30 cellular contexts compared by ENCODE assay signal in genomic region chr1:26191739-26192138, GRCh38. TPM values are rescaled to one million over a fixed set of nuclear protein-coding genes. Genes with fewer than 3 reads are reported as not detected.
DNase-seq lines count a peak whose midpoint lies in the region; ATAC-seq and TF ChIP-seq lines count a peak whose summit lies in the region.
"Had no signal": no experiment of that assay in that cellular context is flagged by ENCODE, and none has a peak within 500 bp of the region (broad histone marks: within the 10 kb centered on the region; RNA-seq: fewer than 3 reads in every experiment).

No MANE protein-coding gene starts in this region.

- no peaks in the 10 kb centered on the region for H3K36me3 Mint-ChIP-seq in activated CD8-positive, alpha-beta memory T cell treated with anti-CD3 and anti-CD28 coated beads, Interleukin-2, amount 10 ng/mL, durations not matched to agents 7 days and 5 days
- no peaks in the 10 kb centered on the region for H3K36me3 Mint-ChIP-seq in activated T-helper 17 cell treated with anti-CD3 and anti-CD28 coated beads, Interleukin-2, amount 50 U/mL, for 72 hours (ENCODE audit: low read depth)
- no peaks in the 10 kb centered on the region for H3K36me3 Mint-ChIP-seq in nephron progenitor cell (ENCODE audit: low read depth)
- H3K36me3 Mint-ChIP-seq: naive B cell, type B pancreatic cell had no signal

- no peak for TF ChIP-seq CTCF in GM13977 (IDR thresholded peaks at IDR 0.05; ENCODE audit: extremely low read depth, insufficient read depth, missing control alignments)
- no peak for TF ChIP-seq CTCF in nephron progenitor cell (IDR thresholded peaks at IDR 0.05)

- peak; percentile 56 for DNase-seq in activated CD8-positive, alpha-beta memory T cell treated with anti-CD3 and anti-CD28 coated beads, Interleukin-2, amount 10 ng/mL, durations not matched to agents 7 days and 5 days
- DNase-seq in activated CD8-positive, alpha-beta memory T cell treated with anti-CD3 and anti-CD28 coated beads for 24 hours = no peak
- peak; percentile 69 for DNase-seq in GM13977 (ENCODE audit: low spot score)
- DNase-seq in nephron progenitor cell = no peak
- DNase-seq in NCI-H1092 (lab: John Stamatoyannopoulos, UW) = no peak
- DNase-seq: activated B cell treated with CpG ODN at 0.5 μM for 24 hours; activated CD8-positive, alpha-beta memory T cell treated with anti-CD3 and anti-CD28 coated beads, Interleukin-2, amount 50 U/mL, for 48 hours; Calu3; EL; heart right ventricle; left cardiac atrium; mesendoderm; MV-4-11; naive B cell; NCI-H1694 treated with DMSO at 0.1 percent for 48 hours; ovary; right lobe of liver; SK-N-SH; T-helper 9 cell had no signal

- no peaks in the 10 kb centered on the region for H3K9me3 Mint-ChIP-seq in activated CD8-positive, alpha-beta memory T cell treated with anti-CD3 and anti-CD28 coated beads, Interleukin-2, amount 10 ng/mL, durations not matched to agents 7 days and 5 days (ENCODE audit: low read depth)
- no peaks in the 10 kb centered on the region for H3K9me3 Mint-ChIP-seq in activated T-helper 17 cell treated with anti-CD3 and anti-CD28 coated beads, Interleukin-2, amount 50 U/mL, for 72 hours
- H3K9me3 Mint-ChIP-seq in nephron progenitor cell = no peaks in the 10 kb centered on the region
- H3K9me3 Mint-ChIP-seq: activated B cell treated with CpG ODN at 0.5 μM for 24 hours, naive B cell, type B pancreatic cell had no signal

- CTCF ChIA-PET in activated CD8-positive, alpha-beta memory T cell treated with anti-CD3 and anti-CD28 coated beads, Interleukin-2, amount 10 ng/mL, durations not matched to agents 7 days and 5 days (lab: Charles Lee) = interaction anchor here (1.6 to 2.4 kb wide), 2 partner anchors 18 to 22 kb away, joined by 3 to 6 read pairs; partner anchors contain the start of gene ZNF593

- no peak overlapping the region for H3K4me3 Mint-ChIP-seq in activated CD8-positive, alpha-beta memory T cell treated with anti-CD3 and anti-CD28 coated beads, Interleukin-2, amount 10 ng/mL, durations not matched to agents 7 days and 5 days
- peak overlapping the region; percentile 39 for H3K4me3 Mint-ChIP-seq in activated T-helper 17 cell treated with anti-CD3 and anti-CD28 coated beads, Interleukin-2, amount 50 U/mL, for 72 hours
- H3K4me3 Mint-ChIP-seq in nephron progenitor cell = no peak overlapping the region
- H3K4me3 Mint-ChIP-seq: activated B cell treated with CpG ODN at 0.5 μM for 24 hours; activated naive CD8-positive, alpha-beta T cell; B cell; type B pancreatic cell had no signal

- in situ Hi-C loops in GM13977 (cut with MboI; ENCODE audit: low pct_unique_long_range_greater_than_20kb, low sequenced_read_pairs, unreplicated experiment) = no loop called here

- ATAC-seq in activated CD8-positive, alpha-beta memory T cell treated with anti-CD3 and anti-CD28 coated beads, Interleukin-2, amount 10 ng/mL, durations not matched to agents 7 days and 5 days = peak; percentile 58
- ATAC-seq in activated T-helper 17 cell treated with anti-CD3 and anti-CD28 coated beads, Interleukin-2, amount 50 U/mL, for 72 hours (replicated peaks) = peak; percentile 82
- ATAC-seq in HG03442 (IDR thresholded peaks at IDR 0.05; ENCODE audit: unreplicated experiment) (no peak), GM19328 (IDR thresholded peaks at IDR 0.05; ENCODE audit: unreplicated experiment) (no peak)
- ATAC-seq: A549, HCT116, heart right ventricle, left cardiac atrium, right lobe of liver had no signal

- H3K27ac Mint-ChIP-seq in activated CD8-positive, alpha-beta memory T cell treated with anti-CD3 and anti-CD28 coated beads, Interleukin-2, amount 10 ng/mL, durations not matched to agents 7 days and 5 days = peak overlapping the region; percentile 54
- peak overlapping the region; percentile 77 for H3K27ac Mint-ChIP-seq in activated T-helper 17 cell treated with anti-CD3 and anti-CD28 coated beads, Interleukin-2, amount 50 U/mL, for 72 hours
- H3K27ac Mint-ChIP-seq in nephron progenitor cell = peak overlapping the region; percentile 29
- H3K27ac Mint-ChIP-seq: activated B cell treated with CpG ODN at 0.5 μM for 24 hours; activated naive CD8-positive, alpha-beta T cell; B cell; naive B cell; type B pancreatic cell had no signal

- peaks cover 8% of the 10 kb centered on the region for H3K27me3 Mint-ChIP-seq in activated CD8-positive, alpha-beta memory T cell treated with anti-CD3 and anti-CD28 coated beads, Interleukin-2, amount 10 ng/mL, durations not matched to agents 7 days and 5 days
- no peaks in the 10 kb centered on the region for H3K27me3 Mint-ChIP-seq in activated T-helper 17 cell treated with anti-CD3 and anti-CD28 coated beads, Interleukin-2, amount 50 U/mL, for 72 hours
- H3K27me3 Mint-ChIP-seq in nephron progenitor cell (ENCODE audit: low read depth, poor library complexity) = peaks cover 7% of the 10 kb centered on the region
- H3K27me3 Mint-ChIP-seq: activated B cell treated with CpG ODN at 0.5 μM for 24 hours; activated naive CD8-positive, alpha-beta T cell; naive B cell; type B pancreatic cell had no signal

- peaks cover 6% of the 10 kb centered on the region for H3K4me1 Mint-ChIP-seq in activated CD8-positive, alpha-beta memory T cell treated with anti-CD3 and anti-CD28 coated beads, Interleukin-2, amount 10 ng/mL, durations not matched to agents 7 days and 5 days
- H3K4me1 Mint-ChIP-seq in activated T-helper 17 cell treated with anti-CD3 and anti-CD28 coated beads, Interleukin-2, amount 50 U/mL, for 72 hours = peaks cover 9% of the 10 kb centered on the region
- H3K4me1 Mint-ChIP-seq in nephron progenitor cell = peaks cover 29% of the 10 kb centered on the region
- H3K4me1 Mint-ChIP-seq: activated B cell treated with CpG ODN at 0.5 μM for 24 hours, B cell, naive B cell had no signal

RNA-seq across cellular contexts. Expression of gene CATSPER4, which starts 1.3 kb away (rescaled TPM):
- under 1 TPM in 1 of 2 experiments, not detected in 1; 0.15 TPM for total RNA-seq in activated CD8-positive, alpha-beta memory T cell treated with anti-CD3 and anti-CD28 coated beads, Interleukin-2, amount 10 ng/mL, durations not matched to agents 7 days and 5 days
- not detected for total RNA-seq in activated T-helper 17 cell treated with anti-CD3 and anti-CD28 coated beads, Interleukin-2, amount 50 U/mL, for 72 hours
- total RNA-seq: activated B cell treated with CpG ODN at 0.5 μM for 24 hours, B cell, Calu3, fibroblast of villous mesenchyme, heart right ventricle, HT1080, left cardiac atrium, ovary, right lobe of liver had no signal

RNA-seq across cellular contexts. Expression of gene CNKSR1, which starts 14.4 kb away (rescaled TPM):
- total RNA-seq in activated CD8-positive, alpha-beta memory T cell treated with anti-CD3 and anti-CD28 coated beads, Interleukin-2, amount 10 ng/mL, durations not matched to agents 7 days and 5 days = 1 to 10 TPM; 1.4 to 1.5 TPM
- 1 to 10 TPM; 2.9 to 4.6 TPM for total RNA-seq in activated T-helper 17 cell treated with anti-CD3 and anti-CD28 coated beads, Interleukin-2, amount 50 U/mL, for 72 hours
- total RNA-seq: fibroblast of villous mesenchyme had no signal

RNA-seq across cellular contexts. Expression of gene ZNF593OS, which starts 20.1 kb away (rescaled TPM):
- not detected for total RNA-seq in activated CD8-positive, alpha-beta memory T cell treated with anti-CD3 and anti-CD28 coated beads, Interleukin-2, amount 10 ng/mL, durations not matched to agents 7 days and 5 days
- total RNA-seq in activated T-helper 17 cell treated with anti-CD3 and anti-CD28 coated beads, Interleukin-2, amount 50 U/mL, for 72 hours = not detected
- total RNA-seq: activated B cell treated with CpG ODN at 0.5 μM for 24 hours, B cell, Calu3, fibroblast of villous mesenchyme, heart right ventricle, HT1080, left cardiac atrium, ovary, right lobe of liver had no signal

RNA-seq across cellular contexts. Expression of gene ZNF593, which starts 22.0 kb away (rescaled TPM):
- 10 to 100 TPM; 40.1 to 48.1 TPM for total RNA-seq in activated CD8-positive, alpha-beta memory T cell treated with anti-CD3 and anti-CD28 coated beads, Interleukin-2, amount 10 ng/mL, durations not matched to agents 7 days and 5 days
- 10 to 100 TPM; 20.4 to 52.4 TPM for total RNA-seq in activated T-helper 17 cell treated with anti-CD3 and anti-CD28 coated beads, Interleukin-2, amount 50 U/mL, for 72 hours

RNA-seq across cellular contexts. Expression of gene C1orf232, which starts 23.0 kb away (rescaled TPM):
- not detected for total RNA-seq in activated CD8-positive, alpha-beta memory T cell treated with anti-CD3 and anti-CD28 coated beads, Interleukin-2, amount 10 ng/mL, durations not matched to agents 7 days and 5 days
- total RNA-seq in activated T-helper 17 cell treated with anti-CD3 and anti-CD28 coated beads, Interleukin-2, amount 50 U/mL, for 72 hours = not detected
- total RNA-seq: activated B cell treated with CpG ODN at 0.5 μM for 24 hours, B cell, Calu3, cerebellum, fibroblast of villous mesenchyme, heart right ventricle, HT1080, left cardiac atrium, ovary, right lobe of liver had no signal

Comparison
In these comparisons a context has a peak if more than half of its experiments do, and no peak if none do; other contexts are left out.
1. DNase-seq: peak in activated CD8-positive, alpha-beta memory T cell treated with anti-CD3 and anti-CD28 coated beads, Interleukin-2, amount 10 ng/mL, durations not matched to agents 7 days and 5 days (single experiment) and GM13977 (single experiment); none in activated CD8-positive, alpha-beta memory T cell treated with anti-CD3 and anti-CD28 coated beads for 24 hours (single experiment), nephron progenitor cell (single experiment) and NCI-H1092 (single experiment).
2. ATAC-seq: peak in activated CD8-positive, alpha-beta memory T cell treated with anti-CD3 and anti-CD28 coated beads, Interleukin-2, amount 10 ng/mL, durations not matched to agents 7 days and 5 days (single experiment) and activated T-helper 17 cell treated with anti-CD3 and anti-CD28 coated beads, Interleukin-2, amount 50 U/mL, for 72 hours (single experiment); none in HG03442 (single experiment) and GM19328 (single experiment).
3. Peak in every context shown above with its lines, with median percentiles within 50 percentile points of each other: H3K27ac Mint-ChIP-seq.